ENCODE assay signal across 11 cellular contexts in genomic region chr11:119029069-119029339, GRCh38. TPM values are rescaled to one million over a fixed set of nuclear protein-coding genes. Genes with fewer than 3 reads are reported as not detected.
DNase-seq lines count a peak whose midpoint lies in the region; ATAC-seq, FAIRE-seq and TF ChIP-seq lines count a peak whose summit lies in the region.
"Had no signal": no experiment of that assay in that cellular context is flagged by ENCODE, and none has a peak within 500 bp of the region (broad histone marks: within the 10 kb centered on the region; RNA-seq: fewer than 3 reads in every experiment).

No MANE protein-coding gene starts in this region.

- no peaks in the 10 kb centered on the region for H3K9me3 Mint-ChIP-seq in astrocyte (ENCODE audit: unreplicated experiment)

- no peak overlapping the region for H3K4me2 ChIP-seq in astrocyte (ENCODE audit: low read length)

- peak overlapping the region; percentile 75 for H3K27ac Mint-ChIP-seq in astrocyte (ENCODE audit: unreplicated experiment)

- H3K79me2 ChIP-seq in astrocyte (ENCODE audit: insufficient read depth, low read length): no peaks in the 10 kb centered on the region

- TF ChIP-seq CTCF in left ventricle myocardium inferior (IDR thresholded peaks at IDR 0.05; ENCODE audit: borderline replicate concordance): no peak
- TF ChIP-seq CTCF in heart right ventricle (IDR thresholded peaks at IDR 0.05): no peak
- no peak for TF ChIP-seq CTCF in astrocyte (IDR thresholded peaks at IDR 0.05; ENCODE audit: insufficient read depth, low read depth, low read length)

- H3K27me3 ChIP-seq in left ventricle myocardium inferior (ENCODE audit: low read depth): no peaks in the 10 kb centered on the region
- no peaks in the 10 kb centered on the region for H3K27me3 ChIP-seq in heart right ventricle
- no peaks in the 10 kb centered on the region for H3K27me3 ChIP-seq in astrocyte (ENCODE audit: insufficient read depth, low read length)
- H3K27me3 ChIP-seq in muscle layer of duodenum (ENCODE audit: low read depth, low read length): no peaks in the 10 kb centered on the region

- ATAC-seq in heart right ventricle (no peak), HG02885 (IDR thresholded peaks at IDR 0.05; ENCODE audit: poor library complexity, unreplicated experiment) (no peak)

- no peaks in the 10 kb centered on the region for H3K27me3 Mint-ChIP-seq in astrocyte (ENCODE audit: low read depth, unreplicated experiment)

- H3K27ac ChIP-seq in left ventricle myocardium inferior (replicated peaks) (peak overlapping the region; percentile 81), heart right ventricle (peak overlapping the region in 4 of 10 donors; percentile 25 to 86 (median 60)), astrocyte (ENCODE audit: low read depth, low read length) (no peak overlapping the region), muscle layer of duodenum (ENCODE audit: low read length) (peak overlapping the region; percentile 62)

- H3K9me3 ChIP-seq in left ventricle myocardium inferior (replicated peaks) (no peaks in the 10 kb centered on the region), heart right ventricle (no peaks in the 10 kb centered on the region), astrocyte (ENCODE audit: insufficient read depth, low read depth, low read length) (no peaks in the 10 kb centered on the region), muscle layer of duodenum (ENCODE audit: control insufficient read depth in 1 of 2, low read length in 2 of 2) (no peaks in the 10 kb centered on the region)

- H3K4me3 ChIP-seq in left ventricle myocardium inferior (peak overlapping the region; percentile 96), heart right ventricle (peak overlapping the region in 1 of 10 donors; percentile 86), astrocyte (ENCODE audit: insufficient read depth, low read depth, low read length) (no peak overlapping the region), muscle layer of duodenum (ENCODE audit: low read depth in 1 of 2, low read length in 2 of 2) (peak overlapping the region in 1 of 2 donors; percentile 76)

- peaks cover 12% of the 10 kb centered on the region for H4K20me1 ChIP-seq in astrocyte (ENCODE audit: insufficient read depth, low read length)

- no peak for FAIRE-seq in astrocyte (lab: Jason Lieb, UNC)
- FAIRE-seq: colon, urothelium cell line had no signal

- WGBS in heart right ventricle, 2 donors: 89 to 95% methylated on average over 1 of the region's 1 CpG

- H3K4me1 ChIP-seq in left ventricle myocardium inferior (peaks cover 41% of the 10 kb centered on the region), heart right ventricle (peaks cover 13 to 47% (median 39%) of the 10 kb centered on the region in 9 donors), astrocyte (ENCODE audit: insufficient read depth, low read length) (peaks cover 5% of the 10 kb centered on the region), muscle layer of duodenum (ENCODE audit: control insufficient read depth in 1 of 2, insufficient read depth in 2 of 2, low read length in 2 of 2) (peaks cover 0 to 16% of the 10 kb centered on the region in 2 donors)

- intact Hi-C loops in left ventricle myocardium inferior (cut with micrococcal nuclease): no loop called here
- intact Hi-C loops in heart right ventricle (cut with DNase I): no loop called here

- peak overlapping the region; percentile 75 for H3K4me3 Mint-ChIP-seq in astrocyte (ENCODE audit: unreplicated experiment)

- peaks cover 21% of the 10 kb centered on the region for H3K36me3 Mint-ChIP-seq in astrocyte (ENCODE audit: low read depth, unreplicated experiment)

- no peak overlapping the region for H3K9ac ChIP-seq in astrocyte (ENCODE audit: low read length)

- H3K4me1 Mint-ChIP-seq in astrocyte (ENCODE audit: low read depth, unreplicated experiment): peaks cover 14% of the 10 kb centered on the region

- H2AFZ ChIP-seq in astrocyte (ENCODE audit: low read depth, low read length): no peak overlapping the region

- DNase-seq in left ventricle myocardium inferior (no peak), heart right ventricle (no peak), astrocyte (ENCODE audit: low read depth) (no peak), hippocampal formation (lab: John Stamatoyannopoulos, UW) (no peak), NCI-H187 treated with DMSO at 0.1 percent for 48 hours (lab: John Stamatoyannopoulos, UW) (no peak), amygdala (lab: John Stamatoyannopoulos, UW) (no peak)
- DNase-seq: stimulated activated CD4-positive, alpha-beta T cell treated with anti-CD3 and anti-CD28 coated beads, Interleukin-15, amount 100 ng/mL, for 24 hours had no signal

- H3K36me3 ChIP-seq in left ventricle myocardium inferior: peaks cover 26% of the 10 kb centered on the region
- H3K36me3 ChIP-seq in heart right ventricle: peaks cover 0 to 39% (median 8%) of the 10 kb centered on the region in 9 donors
- H3K36me3 ChIP-seq in astrocyte (ENCODE audit: insufficient read depth, low read length): peaks cover 2% of the 10 kb centered on the region
- H3K36me3 ChIP-seq in muscle layer of duodenum (ENCODE audit: control insufficient read depth in 1 of 2, insufficient read depth in 2 of 2, low read length in 2 of 2): peaks cover 9 to 31% of the 10 kb centered on the region in 2 donors

RNA-seq across cellular contexts. Expression of gene SLC37A4, which starts 1.7 kb away (rescaled TPM):
- total RNA-seq in left ventricle myocardium inferior: 5.4 TPM
- 10 to 100 TPM in 1 of 10 donors, 1 to 10 TPM in 9; 3.8 to 12.0 (median 6.5) TPM for total RNA-seq in heart right ventricle
- 10 to 100 TPM in 1 of 2 donors, 1 to 10 TPM in 1; 7.6 to 11.1 TPM for polyA plus RNA-seq in heart right ventricle
- total RNA-seq in astrocyte: 8.7 and 11.7 TPM in 2 replicates

RNA-seq across cellular contexts. Expression of gene TRAPPC4, which starts 10.4 kb away (rescaled TPM):
- 32.7 TPM for total RNA-seq in left ventricle myocardium inferior
- total RNA-seq in heart right ventricle: 10 to 100 TPM; 29.5 to 51.4 (median 37.5) TPM
- 10 to 100 TPM; 14.6 to 95.1 TPM for polyA plus RNA-seq in heart right ventricle
- total RNA-seq in astrocyte: 88.3 and 88.6 TPM in 2 replicates

RNA-seq across cellular contexts. Expression of gene RPS25, which starts 10.9 kb away (rescaled TPM):
- total RNA-seq in left ventricle myocardium inferior (767 TPM), heart right ventricle (100 to 1,000 TPM; 743 to 915 (median 823) TPM), astrocyte (643 and 750 TPM in 2 replicates)
- 1,000 to 10,000 TPM; 1,404 to 1,607 TPM for polyA plus RNA-seq in heart right ventricle

RNA-seq across cellular contexts. Expression of gene HYOU1, which starts 28.0 kb away (rescaled TPM):
- total RNA-seq in left ventricle myocardium inferior (71.8 TPM), heart right ventricle (10 to 100 TPM; 45.0 to 96.4 (median 64.4) TPM), astrocyte (282 and 293 TPM in 2 replicates)
- polyA plus RNA-seq in heart right ventricle: 100 to 1,000 TPM in 1 of 2 donors, 10 to 100 TPM in 1; 33.0 to 179 TPM

RNA-seq across cellular contexts. Expression of gene CENATAC, which starts 31.1 kb away (rescaled TPM):
- 9.7 TPM for total RNA-seq in left ventricle myocardium inferior
- 10 to 100 TPM in 7 of 10 donors, 1 to 10 TPM in 3; 7.8 to 13.5 (median 11.3) TPM for total RNA-seq in heart right ventricle
- polyA plus RNA-seq in heart right ventricle: 10 to 100 TPM in 1 of 2 donors, 1 to 10 TPM in 1; 8.2 to 85.2 TPM
- total RNA-seq in astrocyte: 15.6 and 25.4 TPM in 2 replicates
